Comparison of ENCODE assay signal across 13 cellular contexts in genomic region chr16:50146479-50147435, GRCh38. TPM values are rescaled to one million over a fixed set of nuclear protein-coding genes. Genes with fewer than 3 reads are reported as not detected.
DNase-seq lines count a peak whose midpoint lies in the region; ATAC-seq and TF ChIP-seq lines count a peak whose summit lies in the region.
"Had no signal": no experiment of that assay in that cellular context is flagged by ENCODE, and none has a peak within 500 bp of the region (broad histone marks: within the 10 kb centered on the region; RNA-seq: fewer than 3 reads in every experiment).

No MANE protein-coding gene starts in this region.

- ATAC-seq in body of pancreas = peak; percentile 85

- intact Hi-C loops in body of pancreas (cut with DNase I) = loop anchor here (10.0 kb wide), 1 partner anchor 82 kb away; the partner anchor contains the start of gene HEATR3

- peaks cover 0 to 2% (median 2%) of the 10 kb centered on the region in 3 donors for H3K4me1 Mint-ChIP-seq in IgD-negative memory B cell
- H3K4me1 Mint-ChIP-seq in mesothelial cell of epicardium = peaks cover 6% of the 10 kb centered on the region
- peaks cover 9% of the 10 kb centered on the region for H3K4me1 Mint-ChIP-seq in activated naive CD4-positive, alpha-beta T cell treated with anti-CD3 and anti-CD28 coated beads, Interleukin-2, amount 10 ng/mL, durations not matched to agents 7 days and 5 days

- no peaks in the 10 kb centered on the region for H3K9me3 ChIP-seq in body of pancreas

- WGBS in body of pancreas, 2 donors = 66 to 75% methylated on average over 9 of the region's 9 CpGs

- H3K36me3 Mint-ChIP-seq in IgD-negative memory B cell (no peaks in the 10 kb centered on the region), mesothelial cell of epicardium (no peaks in the 10 kb centered on the region)
- H3K36me3 Mint-ChIP-seq in activated naive CD4-positive, alpha-beta T cell treated with anti-CD3 and anti-CD28 coated beads, Interleukin-2, amount 10 ng/mL, durations not matched to agents 7 days and 5 days = no peaks in the 10 kb centered on the region

- H3K27ac Mint-ChIP-seq in IgD-negative memory B cell = peak overlapping the region in 2 of 3 donors; percentile 64
- H3K27ac Mint-ChIP-seq in mesothelial cell of epicardium = peak overlapping the region; percentile 82
- no peak overlapping the region for H3K27ac Mint-ChIP-seq in activated naive CD4-positive, alpha-beta T cell treated with anti-CD3 and anti-CD28 coated beads, Interleukin-2, amount 10 ng/mL, durations not matched to agents 7 days and 5 days

- H3K27me3 ChIP-seq in body of pancreas = no peaks in the 10 kb centered on the region

- POLR2A ChIA-PET in RWPE1 (lab: Yijun Ruan, JAX; ENCODE audit: low non-redundant PET) = no interaction called here

- no peaks in the 10 kb centered on the region for H3K9me3 Mint-ChIP-seq in IgD-negative memory B cell
- no peaks in the 10 kb centered on the region for H3K9me3 Mint-ChIP-seq in mesothelial cell of epicardium
- no peaks in the 10 kb centered on the region for H3K9me3 Mint-ChIP-seq in activated naive CD4-positive, alpha-beta T cell treated with anti-CD3 and anti-CD28 coated beads, Interleukin-2, amount 10 ng/mL, durations not matched to agents 7 days and 5 days

- H3K36me3 ChIP-seq in body of pancreas (replicated peaks in 1 of 2; ENCODE audit: insufficient read depth in 1 of 2, low read depth in 2 of 2) = no peaks in the 10 kb centered on the region

- CTCF ChIA-PET in activated naive CD4-positive, alpha-beta T cell treated with anti-CD3 and anti-CD28 coated beads, Interleukin-2, amount 10 ng/mL, durations not matched to agents 7 days and 5 days (lab: Charles Lee) = interaction anchor here (1.3 kb wide), 1 partner anchor 64 kb away, joined by 5 read pairs; no protein-coding TSS in a partner anchor
- CTCF ChIA-PET in RWPE1 (lab: Yijun Ruan, JAX) = no interaction called here

- no peak for TF ChIP-seq CTCF in body of pancreas (IDR thresholded peaks at IDR 0.05)
- no peak for TF ChIP-seq CTCF in mesothelial cell of epicardium (IDR thresholded peaks at IDR 0.05; ENCODE audit: unreplicated experiment)
- no peak for TF ChIP-seq CTCF in RWPE1 (conservative IDR thresholded peaks at IDR 0.05; ENCODE audit: low read depth)

- DNase-seq in COR-L47 (lab: John Stamatoyannopoulos, UW) (peak; percentile 49), body of pancreas (peak; percentile 25 to 52 (median 44)), mesothelial cell of epicardium (ENCODE audit: low spot score in 2 of 2, unreplicated experiment in 2 of 2) (no peak), hippocampal formation (lab: John Stamatoyannopoulos, UW) (no peak), iPS-NIHi11 (ENCODE audit: low spot score) (no peak), RWPE1 (ENCODE audit: low spot score) (no peak)
- no peak for DNase-seq in activated naive CD4-positive, alpha-beta T cell treated with anti-CD3 and anti-CD28 coated beads, Interleukin-2, amount 10 ng/mL, durations not matched to agents 7 days and 5 days
- DNase-seq: activated naive CD4-positive, alpha-beta T cell treated with Interleukin-2 at 50 U/mL for 16 hours; DND-41; effector memory CD4-positive, alpha-beta T cell; GOT3; NCI-H1092 treated with DMSO at 0.1 percent for 48 hours had no signal

- H3K27ac ChIP-seq in body of pancreas (peak overlapping the region in 3 of 4 donors; percentile 42 to 74 (median 66)), RWPE1 (no peak overlapping the region)

- H3K4me3 ChIP-seq in body of pancreas = no peak overlapping the region

- no peaks in the 10 kb centered on the region for H3K27me3 Mint-ChIP-seq in IgD-negative memory B cell
- no peaks in the 10 kb centered on the region for H3K27me3 Mint-ChIP-seq in mesothelial cell of epicardium (ENCODE audit: low read depth)
- H3K27me3 Mint-ChIP-seq in activated naive CD4-positive, alpha-beta T cell treated with anti-CD3 and anti-CD28 coated beads, Interleukin-2, amount 10 ng/mL, durations not matched to agents 7 days and 5 days = no peaks in the 10 kb centered on the region

- H3K4me1 ChIP-seq in body of pancreas = peaks cover 22% of the 10 kb centered on the region

- H3K4me3 Mint-ChIP-seq in IgD-negative memory B cell (peak overlapping the region in 1 of 4 donors; percentile 71), mesothelial cell of epicardium (no peak overlapping the region)
- H3K4me3 Mint-ChIP-seq in activated naive CD4-positive, alpha-beta T cell treated with anti-CD3 and anti-CD28 coated beads, Interleukin-2, amount 10 ng/mL, durations not matched to agents 7 days and 5 days = no peak overlapping the region

- TF ChIP-seq POLR2A in body of pancreas (IDR thresholded peaks at IDR 0.05) = no peak

RNA-seq across cellular contexts. Expression of gene TENT4B, which starts 6.3 kb away (rescaled TPM):
- polyA plus RNA-seq in IgD-negative memory B cell = 3.4 TPM
- total RNA-seq in body of pancreas (1 to 10 TPM; 2.0 to 7.0 TPM), mesothelial cell of epicardium (10.9 to 11.5 TPM (median 11.3 TPM) in 3 replicates)

Comparison
In these comparisons a context has a peak if more than half of its experiments do, and no peak if none do; other contexts are left out.
1. DNase-seq: peak in COR-L47 (single experiment) and body of pancreas (4 of 4); none in mesothelial cell of epicardium (0 of 2), hippocampal formation (0 of 2), iPS-NIHi11 (single experiment), activated naive CD4-positive, alpha-beta T cell treated with anti-CD3 and anti-CD28 coated beads, Interleukin-2, amount 10 ng/mL, durations not matched to agents 7 days and 5 days (single experiment) and RWPE1 (single experiment).